34 cellular contexts compared by ENCODE assay signal in genomic region chr19:56149656-56150038, GRCh38. TPM values are rescaled to one million over a fixed set of nuclear protein-coding genes. Genes with fewer than 3 reads are reported as not detected.
"Had no signal": no experiment of that assay in that cellular context is flagged by ENCODE, and none has a peak within 500 bp of the region (broad histone marks: within the 10 kb centered on the region; RNA-seq: fewer than 3 reads in every experiment).

No MANE protein-coding gene starts in this region.

- H3K4me3 ChIP-seq: colonic mucosa, esophagus muscularis mucosa, hepatocyte, left lung, lower lobe of right lung, ovary, sigmoid colon, skin epidermis, spleen, thoracic aorta, tibial nerve, upper lobe of left lung had no signal

- H3K4me2 ChIP-seq: hepatocyte had no signal

- H3K4me1 ChIP-seq: colonic mucosa, foreskin keratinocyte, tibial nerve had no signal

- H3K9me3 Mint-ChIP-seq: central memory CD8-positive, alpha-beta T cell; dendritic cell treated with granulocyte-macrophage colony-stimulating factor and Interleukin-4, amounts not matched to agents 40 ng/mL and 50 ng/mL, for 4 days; endodermal cell; naive thymus-derived CD8-positive, alpha-beta T cell; stimulated activated memory B cell treated with anti-CD40 and anti-IgM and Interleukin-4, amounts not matched to agents 10 μg/mL and 1 μg/mL and 100 μg/mL, for 72 hours had no signal

- H3K27ac Mint-ChIP-seq: dendritic cell treated with granulocyte-macrophage colony-stimulating factor and Interleukin-4, amounts not matched to agents 40 ng/mL and 50 ng/mL, for 4 days; endodermal cell; naive thymus-derived CD8-positive, alpha-beta T cell; stimulated activated memory B cell treated with anti-CD40 and anti-IgM and Interleukin-4, amounts not matched to agents 10 μg/mL and 1 μg/mL and 100 μg/mL, for 72 hours had no signal

- ATAC-seq: foreskin keratinocyte; left lung; lower lobe of right lung; naive thymus-derived CD8-positive, alpha-beta T cell; stimulated activated memory B cell treated with anti-CD40 and anti-IgM and Interleukin-4, amounts not matched to agents 10 μg/mL and 1 μg/mL and 100 μg/mL, for 72 hours; stimulated activated naive CD8-positive, alpha-beta T cell treated with anti-CD3 and anti-CD28 coated beads, Interleukin-15, Interleukin-2, amounts not matched to agents 100 U/mL and 50 U/mL, for 24 hours had no signal

- H3K4me3 Mint-ChIP-seq: central memory CD8-positive, alpha-beta T cell; dendritic cell treated with granulocyte-macrophage colony-stimulating factor and Interleukin-4, amounts not matched to agents 40 ng/mL and 50 ng/mL, for 4 days; endodermal cell; naive thymus-derived CD8-positive, alpha-beta T cell; nephron progenitor cell; stimulated activated memory B cell treated with anti-CD40 and anti-IgM and Interleukin-4, amounts not matched to agents 10 μg/mL and 1 μg/mL and 100 μg/mL, for 72 hours had no signal

- H3K36me3 ChIP-seq: ovary had no signal

- H3K27me3 Mint-ChIP-seq: central memory CD8-positive, alpha-beta T cell; dendritic cell treated with granulocyte-macrophage colony-stimulating factor and Interleukin-4, amounts not matched to agents 40 ng/mL and 50 ng/mL, for 4 days; naive thymus-derived CD8-positive, alpha-beta T cell; stimulated activated memory B cell treated with anti-CD40 and anti-IgM and Interleukin-4, amounts not matched to agents 10 μg/mL and 1 μg/mL and 100 μg/mL, for 72 hours had no signal

- H3K9me3 ChIP-seq: colonic mucosa, esophagus muscularis mucosa, left lung, lower lobe of right lung, ovary, sigmoid colon, spleen, thoracic aorta, tibial nerve, upper lobe of left lung had no signal

- H2AFZ ChIP-seq: hepatocyte had no signal

- DNase-seq: colonic mucosa; effector CD8-positive, alpha-beta T cell; endodermal cell; foreskin keratinocyte; kidney; left lung; lower lobe of right lung; naive thymus-derived CD8-positive, alpha-beta T cell; nephron progenitor cell; nucleus accumbens; ovary; posterior cingulate gyrus; retina; sigmoid colon; spleen; stimulated activated CD4-positive, alpha-beta T cell treated with anti-CD3 and anti-CD28 coated beads, Interleukin-4, amount 100 ng/mL, for 4 hours; stimulated activated naive CD8-positive, alpha-beta T cell treated with anti-CD3 and anti-CD28 coated beads, Interleukin-15, Interleukin-2, amounts not matched to agents 100 U/mL and 50 U/mL, for 24 hours; substantia nigra; upper lobe of left lung had no signal

- H3K27me3 ChIP-seq: colonic mucosa, esophagus muscularis mucosa, foreskin keratinocyte, hepatocyte, left lung, ovary, sigmoid colon, spleen, tibial nerve, upper lobe of left lung had no signal

- H3K27ac ChIP-seq: colonic mucosa, foreskin keratinocyte, hepatocyte, left lung, lower lobe of right lung, ovary, sigmoid colon, skin epidermis, spleen, thoracic aorta, tibial nerve, upper lobe of left lung had no signal

- FAIRE-seq: endothelial cell of umbilical vein, kidney had no signal

RNA-seq across cellular contexts. Expression of gene GALP, which starts 26.2 kb away (rescaled TPM):
- total RNA-seq: chondrocyte; colonic mucosa; endothelial cell of umbilical vein; epithelial cell of proximal tubule; esophagus muscularis mucosa; fibroblast of lung; foreskin keratinocyte; hepatocyte; kidney; left lung; lower lobe of right lung; mesenteric fat pad; myocyte; naive thymus-derived CD8-positive, alpha-beta T cell; ovary; pulmonary artery endothelial cell; sigmoid colon; spleen; thoracic aorta; tibial nerve; upper lobe of left lung had no signal
- polyA plus RNA-seq: endothelial cell of umbilical vein; fibroblast of lung; foreskin keratinocyte; hepatocyte; naive thymus-derived CD8-positive, alpha-beta T cell; ovary; sigmoid colon; spleen had no signal

RNA-seq across cellular contexts. Expression of gene ZSCAN5B, which starts 47.9 kb away (rescaled TPM):
- total RNA-seq: chondrocyte; colonic mucosa; endodermal cell; endothelial cell of umbilical vein; epithelial cell of proximal tubule; fibroblast of lung; foreskin keratinocyte; hepatocyte; kidney; left lung; lower lobe of right lung; mesenteric fat pad; myocyte; naive thymus-derived CD8-positive, alpha-beta T cell; pulmonary artery endothelial cell; sigmoid colon; spleen; thoracic aorta; tibial nerve; upper lobe of left lung had no signal
- polyA plus RNA-seq: fibroblast of lung; hepatocyte; naive thymus-derived CD8-positive, alpha-beta T cell; ovary had no signal

RNA-seq across cellular contexts. Expression of gene ZSCAN5C, which starts 52.4 kb away (rescaled TPM):
- total RNA-seq: chondrocyte; colonic mucosa; endodermal cell; endothelial cell of umbilical vein; epithelial cell of proximal tubule; esophagus muscularis mucosa; fibroblast of lung; foreskin keratinocyte; hepatocyte; kidney; left lung; lower lobe of right lung; mesenteric fat pad; myocyte; naive thymus-derived CD8-positive, alpha-beta T cell; ovary; pulmonary artery endothelial cell; sigmoid colon; spleen; thoracic aorta; tibial nerve; upper lobe of left lung had no signal
- polyA plus RNA-seq: endothelial cell of umbilical vein; fibroblast of lung; foreskin keratinocyte; hepatocyte; naive thymus-derived CD8-positive, alpha-beta T cell; ovary; sigmoid colon; spleen had no signal
